Comparison of ENCODE assay signal across 8 cellular contexts in the genomic region with DNA sequence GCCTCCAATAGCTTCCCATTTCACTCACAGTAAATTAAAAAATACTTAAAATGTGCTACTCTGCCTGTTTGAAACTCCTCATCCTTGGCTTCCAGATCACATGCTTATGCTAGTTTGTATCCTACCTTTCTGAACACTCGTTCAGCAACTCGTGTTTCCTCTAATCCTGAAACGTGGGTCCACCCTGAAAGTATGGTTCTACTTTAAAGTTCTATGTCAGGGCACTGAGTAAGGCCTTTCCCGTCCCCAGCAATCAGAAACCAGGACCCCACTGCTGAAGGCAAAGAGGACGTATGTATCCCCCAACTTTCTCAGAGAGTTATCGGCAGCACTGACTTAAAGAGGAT.
DNase-seq lines count a peak whose midpoint lies in the region; ATAC-seq and TF ChIP-seq lines count a peak whose summit lies in the region.

No MANE protein-coding gene starts in this region.

- DNase-seq in NK-92 treated with Interleukin-12 subunit alpha and Interleukin-12 subunit beta, amount 100 ng/mL, for 24 hours (lab: John Stamatoyannopoulos, UW), result peak; percentile 38
- no peak for DNase-seq in NK-92 (lab: John Stamatoyannopoulos, UW; ENCODE audit: unreplicated experiment)
- DNase-seq in SW480 (ENCODE audit: low spot score), result peak; percentile 57
- no peak for DNase-seq in foreskin fibroblast
- no peak for DNase-seq in GM19240 (ENCODE audit: insufficient read length, low spot score)
- DNase-seq in NCI-H187 (lab: John Stamatoyannopoulos, UW), result no peak

- ATAC-seq in HG02973 (IDR thresholded peaks at IDR 0.05; ENCODE audit: unreplicated experiment), result no peak

- peak overlapping the region; percentile 87 for H3K27ac ChIP-seq in rectal smooth muscle tissue (ENCODE audit: low read depth, low read length)

- peak overlapping the region; percentile 86 to 88 for H3K4me3 ChIP-seq in foreskin fibroblast (ENCODE audit: low read depth in 1 of 2, low read length in 2 of 2)
- peak overlapping the region; percentile 83 for H3K4me3 ChIP-seq in rectal smooth muscle tissue (ENCODE audit: low read length)

- H3K36me3 ChIP-seq in rectal smooth muscle tissue (ENCODE audit: control insufficient read depth, insufficient read depth, low read length), result no peaks in the 10 kb centered on the region

- peaks cover 10% of the 10 kb centered on the region for H3K4me1 ChIP-seq in rectal smooth muscle tissue (ENCODE audit: control insufficient read depth, insufficient read depth, low read length)

- H3K27me3 ChIP-seq in rectal smooth muscle tissue (ENCODE audit: control insufficient read depth, insufficient read depth, low read length), result no peaks in the 10 kb centered on the region

- no peak for TF ChIP-seq CTCF in foreskin fibroblast (IDR thresholded peaks at IDR 0.05; ENCODE audit: low read depth, low read length)

- H3K9ac ChIP-seq in rectal smooth muscle tissue (ENCODE audit: low read length), result peak overlapping the region; percentile 57

Comparison
In these comparisons a context has a peak if more than half of its experiments do, and no peak if none do; other contexts are left out.
1. DNase-seq: peak in NK-92 treated with Interleukin-12 subunit alpha and Interleukin-12 subunit beta, amount 100 ng/mL, for 24 hours (single experiment) and SW480 (single experiment); none in NK-92 (single experiment), foreskin fibroblast (0 of 2), GM19240 (single experiment) and NCI-H187 (0 of 2).